In the genomic region with DNA sequence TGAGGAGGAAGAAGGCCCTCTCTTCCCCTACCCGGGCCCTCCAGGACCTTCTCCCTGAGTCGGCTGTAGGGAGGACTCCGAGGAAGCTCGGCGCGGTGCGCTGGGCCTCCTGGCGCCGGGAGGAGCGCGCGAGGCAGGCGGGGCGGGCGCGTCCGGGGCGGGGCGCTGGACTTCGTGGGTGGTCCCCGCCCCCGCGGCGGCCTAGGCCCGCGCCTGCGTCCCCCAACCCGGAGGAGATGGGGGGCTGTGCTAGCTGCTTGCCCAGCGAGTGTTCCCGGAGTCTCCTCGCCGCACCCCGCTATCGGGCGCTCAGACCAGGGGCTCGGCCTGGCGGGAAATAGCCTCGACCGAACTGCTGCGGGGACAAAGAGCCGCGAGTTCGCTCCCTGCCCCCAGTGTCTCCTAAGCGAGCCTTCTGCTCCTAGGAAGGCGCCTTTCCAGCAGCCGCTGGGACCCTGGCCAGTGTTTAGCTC, we compare ENCODE assay signal across 9 cellular contexts. TPM values are rescaled to one million over a fixed set of nuclear protein-coding genes. Genes with fewer than 3 reads are reported as not detected.
DNase-seq lines count a peak whose midpoint lies in the region; ATAC-seq and TF ChIP-seq lines count a peak whose summit lies in the region.
"Had no signal": no experiment of that assay in that cellular context is flagged by ENCODE, and none has a peak within 500 bp of the region (broad histone marks: within the 10 kb centered on the region; RNA-seq: fewer than 3 reads in every experiment).

No MANE protein-coding gene starts in this region.

- H3K4me3 Mint-ChIP-seq in chondrocyte (ENCODE audit: unreplicated experiment): peak overlapping the region; percentile 59
- peak overlapping the region; percentile 78 to 84 for H3K4me3 Mint-ChIP-seq in stimulated activated naive CD8-positive, alpha-beta T cell treated with anti-CD3 and anti-CD28 coated beads, Interleukin-15, amount 100 ng/mL, for 72 hours

- H3K4me1 Mint-ChIP-seq in chondrocyte (ENCODE audit: low read depth): peaks cover 11% of the 10 kb centered on the region
- peaks cover 36% of the 10 kb centered on the region for H3K4me1 Mint-ChIP-seq in stimulated activated naive CD8-positive, alpha-beta T cell treated with anti-CD3 and anti-CD28 coated beads, Interleukin-15, amount 100 ng/mL, for 72 hours

- H3K4me1 ChIP-seq in RWPE2 (ENCODE audit: insufficient read depth, poor library complexity, severe bottlenecking) (no peaks in the 10 kb centered on the region), lung (ENCODE audit: control insufficient read depth in 2 of 2, insufficient read depth in 2 of 2, low read length in 2 of 2) (peaks cover 0 to 2% of the 10 kb centered on the region in 2 donors)

- H3K4me3 ChIP-seq in RWPE2 (ENCODE audit: severe bottlenecking): peak overlapping the region; percentile 26
- no peak overlapping the region for H3K4me3 ChIP-seq in lung

- H3K9me3 Mint-ChIP-seq in chondrocyte (ENCODE audit: low read depth): no peaks in the 10 kb centered on the region
- H3K9me3 Mint-ChIP-seq in stimulated activated naive CD8-positive, alpha-beta T cell treated with anti-CD3 and anti-CD28 coated beads, Interleukin-15, amount 100 ng/mL, for 72 hours: no peaks in the 10 kb centered on the region

- H3K27ac ChIP-seq in RWPE2 (ENCODE audit: poor library complexity, severe bottlenecking) (no peak overlapping the region), lung (ENCODE audit: low read depth in 1 of 2, low read length in 1 of 2) (no peak overlapping the region)
- H3K27ac ChIP-seq: C4-2B had no signal

- H3K36me3 ChIP-seq in RWPE2 (ENCODE audit: low read depth) (no peaks in the 10 kb centered on the region), lung (ENCODE audit: control insufficient read depth in 2 of 2, insufficient read depth in 2 of 2, low read length in 2 of 2) (no peaks in the 10 kb centered on the region)

- H3K27ac Mint-ChIP-seq in chondrocyte (ENCODE audit: unreplicated experiment): peak overlapping the region; percentile 27
- H3K27ac Mint-ChIP-seq in stimulated activated naive CD8-positive, alpha-beta T cell treated with anti-CD3 and anti-CD28 coated beads, Interleukin-15, amount 100 ng/mL, for 72 hours: peak overlapping the region; percentile 88 to 95

- H3K9me3 ChIP-seq in RWPE2 (ENCODE audit: severe bottlenecking): no peaks in the 10 kb centered on the region
- H3K9me3 ChIP-seq in lung (ENCODE audit: control insufficient read depth in 2 of 2, insufficient read depth in 1 of 2, low read length in 1 of 2): peaks cover 0 to 2% of the 10 kb centered on the region in 2 donors

- H3K27me3 ChIP-seq in RWPE2 (ENCODE audit: insufficient read depth, poor library complexity, severe bottlenecking): no peaks in the 10 kb centered on the region
- no peaks in the 10 kb centered on the region for H3K27me3 ChIP-seq in lung (ENCODE audit: control insufficient read depth, insufficient read depth)

- peak; percentile 9 for DNase-seq in NCI-H2029 (lab: John Stamatoyannopoulos, UW)
- DNase-seq in NCI-H2029 treated with DMSO at 0.1 percent for 48 hours (lab: John Stamatoyannopoulos, UW): no peak
- no peak for DNase-seq in RWPE2 (ENCODE audit: low spot score)
- DNase-seq in chondrocyte (ENCODE audit: low spot score): no peak
- DNase-seq in lung (ENCODE audit: low spot score): no peak
- peak; percentile 44 to 50 for DNase-seq in stimulated activated naive CD8-positive, alpha-beta T cell treated with anti-CD3 and anti-CD28 coated beads, Interleukin-15, amount 100 ng/mL, for 72 hours
- DNase-seq in CD1c-positive myeloid dendritic cell (ENCODE audit: extremely low spot score): no peak
- DNase-seq in putamen (ENCODE audit: low spot score): no peak

- no peak for TF ChIP-seq CTCF in RWPE2 (IDR thresholded peaks at IDR 0.05; ENCODE audit: poor library complexity, severe bottlenecking)
- TF ChIP-seq CTCF in chondrocyte (IDR thresholded peaks at IDR 0.05): no peak
- TF ChIP-seq CTCF in lung (IDR thresholded peaks at IDR 0.05; ENCODE audit: control extremely low read depth, extremely low read depth): no peak

- H3K27me3 Mint-ChIP-seq in chondrocyte (ENCODE audit: low read depth): peaks cover 1% of the 10 kb centered on the region
- H3K27me3 Mint-ChIP-seq in stimulated activated naive CD8-positive, alpha-beta T cell treated with anti-CD3 and anti-CD28 coated beads, Interleukin-15, amount 100 ng/mL, for 72 hours: no peaks in the 10 kb centered on the region

- WGBS in lung, 2 donors: 2 to 3% methylated on average over 29 to 46 of the region's 46 CpGs

- ATAC-seq in RWPE2 (ENCODE audit: low read depth) (peak; percentile 79), lung (ENCODE audit: insufficient read depth, low FRiP score) (peak; percentile 70)
- peak; percentile 68 for ATAC-seq in stimulated activated naive CD8-positive, alpha-beta T cell treated with anti-CD3 and anti-CD28 coated beads, Interleukin-15, amount 100 ng/mL, for 72 hours

- H3K36me3 Mint-ChIP-seq in chondrocyte (ENCODE audit: low read depth): no peaks in the 10 kb centered on the region

RNA-seq across cellular contexts. Expression of gene SMO, which starts 19.2 kb away (rescaled TPM):
- total RNA-seq in chondrocyte: 34.3 to 40.2 TPM (median 37.4 TPM) in 3 replicates
- 10 to 100 TPM in 1 of 2 donors, 1 to 10 TPM in 1; 4.6 to 19.3 TPM for total RNA-seq in lung
- polyA plus RNA-seq in lung: 1 to 10 TPM in 1 of 2 donors, under 1 TPM in 1; 0.87 to 2.5 TPM

RNA-seq across cellular contexts. Expression of gene TSPAN33, which starts 24.7 kb away (rescaled TPM):
- total RNA-seq in chondrocyte: 1.7 to 5.7 TPM (median 4.2 TPM) in 3 replicates
- 1 to 10 TPM; 4.5 to 7.3 TPM for total RNA-seq in lung
- polyA plus RNA-seq in lung: 1 to 10 TPM; 3.3 to 8.2 TPM

RNA-seq across cellular contexts. Expression of gene AHCYL2, which starts 55.6 kb away (rescaled TPM):
- total RNA-seq in chondrocyte: 11.0 to 15.4 TPM (median 14.9 TPM) in 3 replicates
- total RNA-seq in lung: 100 to 1,000 TPM; 117 to 172 TPM
- polyA plus RNA-seq in lung: 10 to 100 TPM; 16.3 to 70.8 TPM

Comparison
In these comparisons a context has a peak if more than half of its experiments do, and no peak if none do; other contexts are left out.
1. DNase-seq: peak in NCI-H2029 (single experiment) and stimulated activated naive CD8-positive, alpha-beta T cell treated with anti-CD3 and anti-CD28 coated beads, Interleukin-15, amount 100 ng/mL, for 72 hours (2 of 2); none in NCI-H2029 treated with DMSO at 0.1 percent for 48 hours (single experiment), RWPE2 (single experiment), chondrocyte (single experiment), lung (single experiment), CD1c-positive myeloid dendritic cell (single experiment) and putamen (single experiment).
2. Peak in every context shown above with its lines, with median percentiles within 50 percentile points of each other: ATAC-seq.